ENCODE assay signal across 8 cellular contexts in the genomic region with DNA sequence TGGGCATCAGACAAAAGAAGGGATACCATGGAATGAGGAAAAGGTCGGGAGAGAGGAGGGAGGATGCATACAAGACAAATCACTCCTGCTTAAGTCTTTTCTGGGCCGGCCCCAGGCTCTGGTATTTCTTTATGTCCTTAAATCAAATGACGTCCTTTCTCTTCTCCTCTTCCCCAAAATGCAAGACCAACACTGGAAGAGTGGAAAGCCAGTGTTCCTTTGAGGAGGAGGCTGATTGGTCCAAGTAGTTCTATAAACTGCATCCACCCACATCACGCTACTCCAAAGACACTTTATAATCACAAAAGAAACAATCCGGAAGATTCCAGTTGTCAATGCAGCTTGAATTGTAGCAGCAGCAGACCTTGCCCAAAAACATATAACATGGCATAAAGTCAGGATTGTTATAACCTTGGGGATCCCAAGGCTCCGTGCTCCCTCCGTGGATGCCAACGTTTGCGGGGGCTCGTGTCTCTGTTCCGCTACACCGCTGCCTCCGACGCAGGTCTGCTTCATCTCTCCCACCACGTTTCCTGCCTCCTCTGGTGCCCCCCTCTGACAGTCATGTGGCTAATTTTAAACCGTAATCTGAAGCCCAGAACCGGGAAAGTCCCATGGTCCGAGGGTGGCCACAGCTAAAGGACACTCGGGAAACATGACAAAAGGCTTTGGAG.
DNase-seq lines count a peak whose midpoint lies in the region; ATAC-seq lines count a peak whose summit lies in the region.

No MANE protein-coding gene starts in this region.

- DNase-seq in AG08395 (ENCODE audit: low spot score) (peak; percentile 50), amniotic stem cell (lab: John Stamatoyannopoulos, UW) (peak; percentile 3), iPS-NIHi11 (ENCODE audit: low spot score) (peak; percentile 42), skeletal muscle cell (ENCODE audit: low read depth) (peak; percentile 18), DMS79 (lab: John Stamatoyannopoulos, UW) (no peak), NOMO-1 treated with dmso at 0.1 percent for 144 hours (lab: John Stamatoyannopoulos, UW; ENCODE audit: unreplicated experiment) (no peak)

- peak overlapping the region; percentile 15 for H3K4me3 ChIP-seq in skeletal muscle cell (ENCODE audit: low read depth, low read length)

- no peaks in the 10 kb centered on the region for H3K9me3 ChIP-seq in KOPT-K1 (ENCODE audit: insufficient read depth, low read length, poor library complexity, severe bottlenecking)

- no peak for ATAC-seq in GM18858 (IDR thresholded peaks at IDR 0.05; ENCODE audit: unreplicated experiment)

- H3K36me3 ChIP-seq in KOPT-K1 (ENCODE audit: insufficient read depth, low read length): no peaks in the 10 kb centered on the region

- peak overlapping the region; percentile 53 for H3K27ac ChIP-seq in KOPT-K1 (ENCODE audit: low read depth, low read length, poor library complexity, severe bottlenecking)

Comparison
In these comparisons a context has a peak if more than half of its experiments do, and no peak if none do; other contexts are left out.
1. DNase-seq: peak in AG08395 (single experiment), amniotic stem cell (single experiment), iPS-NIHi11 (single experiment) and skeletal muscle cell (single experiment); none in DMS79 (single experiment) and NOMO-1 treated with dmso at 0.1 percent for 144 hours (single experiment).